ENCODE assay signal across 8 cellular contexts in the genomic region with DNA sequence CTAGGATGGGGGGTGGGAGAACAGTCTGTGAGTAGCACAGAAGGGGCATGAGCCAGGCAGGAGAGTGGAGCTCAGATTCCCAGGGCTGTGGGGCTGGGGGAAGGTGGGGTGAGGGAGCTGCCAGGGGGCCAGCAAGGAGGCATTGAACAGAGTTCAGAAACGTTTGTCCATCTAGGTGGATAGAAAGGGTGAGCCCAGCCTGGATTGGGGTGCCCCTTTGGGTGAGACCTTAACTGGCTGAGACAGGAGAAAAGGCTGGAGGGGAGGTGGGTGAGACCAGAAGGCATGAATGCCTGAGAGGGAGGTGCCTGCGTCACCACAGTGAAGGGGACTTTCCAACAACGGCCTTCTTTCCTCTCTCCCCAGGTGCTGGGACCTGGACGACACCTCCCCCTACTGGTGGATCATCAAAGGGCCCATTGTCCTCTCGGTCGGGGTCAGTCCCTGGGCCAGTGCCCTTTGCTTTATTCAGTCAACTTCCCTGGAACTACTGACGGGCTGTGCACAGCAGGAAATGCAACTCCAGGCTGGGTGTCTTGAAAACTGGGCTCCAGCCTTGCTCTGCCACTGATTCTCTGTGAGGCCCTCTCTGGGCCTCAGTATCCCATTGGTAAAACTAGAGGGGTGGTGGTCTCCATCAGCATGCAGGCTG. TPM values are rescaled to one million over a fixed set of nuclear protein-coding genes. Genes with fewer than 3 reads are reported as not detected.
DNase-seq lines count a peak whose midpoint lies in the region; ATAC-seq and TF ChIP-seq lines count a peak whose summit lies in the region.

No MANE protein-coding gene starts in this region.

- CTCF ChIA-PET in activated naive CD4-positive, alpha-beta T cell treated with anti-CD3 and anti-CD28 coated beads for 36 hours (lab: Charles Lee), result interaction anchor here (1.1 to 6.8 kb wide), 8 partner anchors 9 to 175 kb away, joined by 3 to 36 read pairs (median 4); no protein-coding TSS in a partner anchor
- CTCF ChIA-PET in IMR-90 (lab: Yijun Ruan, JAX), result no interaction called here

- no peak overlapping the region for H2BK5ac ChIP-seq in IMR-90 (ENCODE audit: low read depth, low read length, poor library complexity, severe bottlenecking)
- no peak overlapping the region for H2BK5ac ChIP-seq in trophoblast cell (ENCODE audit: low read depth, low read length, poor library complexity)

- H3K27me3 ChIP-seq in IMR-90 (ENCODE audit: control insufficient read depth, insufficient read depth, low read length) (peaks cover 62% of the 10 kb centered on the region), trophoblast cell (ENCODE audit: insufficient read depth, low read length) (no peaks in the 10 kb centered on the region)

- H3K18ac ChIP-seq in IMR-90 (ENCODE audit: low read depth, low read length) (no peak overlapping the region), trophoblast cell (ENCODE audit: low read length) (no peak overlapping the region)

- no peaks in the 10 kb centered on the region for H3K9me1 ChIP-seq in IMR-90 (ENCODE audit: insufficient read depth, low read length)

- peak; percentile 84 for DNase-seq in activated naive CD4-positive, alpha-beta T cell treated with anti-CD3 and anti-CD28 coated beads for 36 hours
- no peak for DNase-seq in activated naive CD4-positive, alpha-beta T cell treated with anti-CD3 and anti-CD28 coated beads, Interleukin-2, amount 50 U/mL, for 16 hours
- DNase-seq in H4 (ENCODE audit: low spot score) (peak; percentile 75), IMR-90 (peak; percentile 40), fibroblast of pulmonary artery (ENCODE audit: low read depth) (peak; percentile 66), trophoblast cell (peak; percentile 66 to 84), globus pallidus (ENCODE audit: low spot score) (no peak)

- TF ChIP-seq RAD21 in IMR-90 (IDR thresholded peaks at IDR 0.05; ENCODE audit: low read length), result peak; percentile 51

- TF ChIP-seq POLR2A in IMR-90 (IDR thresholded peaks at IDR 0.05; ENCODE audit: low read depth, low read length), result no peak

- H3K36me3 Mint-ChIP-seq in activated naive CD4-positive, alpha-beta T cell treated with anti-CD3 and anti-CD28 coated beads for 36 hours (ENCODE audit: low read depth), result no peaks in the 10 kb centered on the region

- H3K4me1 Mint-ChIP-seq in activated naive CD4-positive, alpha-beta T cell treated with anti-CD3 and anti-CD28 coated beads for 36 hours (ENCODE audit: low read depth), result no peaks in the 10 kb centered on the region

- H2AK5ac ChIP-seq in IMR-90 (ENCODE audit: low read depth, low read length), result no peak overlapping the region
- no peak overlapping the region for H2AK5ac ChIP-seq in trophoblast cell (ENCODE audit: low read length)

- H4K8ac ChIP-seq in IMR-90 (ENCODE audit: low read depth in 2 of 2, low read length in 2 of 2), result no peak overlapping the region
- no peak overlapping the region for H4K8ac ChIP-seq in trophoblast cell (ENCODE audit: low read depth, low read length)

- H3K4ac ChIP-seq in IMR-90 (ENCODE audit: low read depth, low read length) (no peak overlapping the region), trophoblast cell (ENCODE audit: low read depth, low read length) (no peak overlapping the region)

- dilution Hi-C loops in IMR-90 (cut with HindIII; ENCODE audit: low sequenced_read_pairs, unreplicated experiment), result no loop called here

- H2BK12ac ChIP-seq in trophoblast cell (ENCODE audit: low read length), result no peak overlapping the region

- in situ Hi-C loops in IMR-90 (cut with MboI; ENCODE audit: low sequenced_read_pairs), result loop anchor here (5.0 kb wide), 1 partner anchor 172 kb away; no protein-coding TSS in a partner anchor

- H2BK15ac ChIP-seq in IMR-90 (ENCODE audit: low read depth, low read length), result no peak overlapping the region

- TF ChIP-seq CTCF in IMR-90 (conservative IDR thresholded peaks at IDR 0.05; ENCODE audit: low read depth, low read length) (peak; percentile 45), VCaP (conservative IDR thresholded peaks at IDR 0.05) (peak; percentile 69), fibroblast of pulmonary artery (IDR thresholded peaks at IDR 0.05; ENCODE audit: low read length, missing control alignments) (peak; percentile 75)

- no peak overlapping the region for H3K27ac Mint-ChIP-seq in activated naive CD4-positive, alpha-beta T cell treated with anti-CD3 and anti-CD28 coated beads for 36 hours

- no peaks in the 10 kb centered on the region for H3K36me3 ChIP-seq in IMR-90 (ENCODE audit: control insufficient read depth, insufficient read depth, low read length)
- H3K36me3 ChIP-seq in trophoblast cell (ENCODE audit: control insufficient read depth in 1 of 2, insufficient read depth in 2 of 2, low read length in 2 of 2), result no peaks in the 10 kb centered on the region

- peak; percentile 76 for ATAC-seq in IMR-90 (ENCODE audit: low read depth)

- 23% methylated on average over 4 of the region's 7 CpGs; no CpG with 5 or more reads in 1 of the 2 experiments for WGBS in IMR-90 (ENCODE audit: extremely low coverage in 2 of 2, insufficient read length in 1 of 2), 2 experiments
- WGBS in trophoblast cell (ENCODE audit: extremely low coverage, insufficient coverage, insufficient read length), result no CpG with 5 or more reads among the region's 7 CpGs

- H3K23ac ChIP-seq in IMR-90 (ENCODE audit: low read depth, low read length) (no peak overlapping the region), trophoblast cell (ENCODE audit: low read length) (no peak overlapping the region)

- H4K5ac ChIP-seq in IMR-90 (ENCODE audit: low read depth, low read length), result no peak overlapping the region

- intact Hi-C loops in activated naive CD4-positive, alpha-beta T cell treated with anti-CD3 and anti-CD28 coated beads for 36 hours (cut with micrococcal nuclease), result loop anchor here (1.0 to 5.0 kb wide), 4 partner anchors 36 to 272 kb away; no protein-coding TSS in a partner anchor
- intact Hi-C loops in IMR-90 (cut with micrococcal nuclease), result no loop called here

- H3K27me3 Mint-ChIP-seq in activated naive CD4-positive, alpha-beta T cell treated with anti-CD3 and anti-CD28 coated beads for 36 hours (ENCODE audit: low read depth), result peaks cover 27% of the 10 kb centered on the region

- H3K56ac ChIP-seq in IMR-90 (ENCODE audit: extremely low read depth, insufficient read depth, low read length), result no peak overlapping the region

- no peak overlapping the region for H3K4me3 ChIP-seq in IMR-90 (ENCODE audit: insufficient read depth, low read depth, low read length)
- H3K4me3 ChIP-seq in fibroblast of pulmonary artery (replicated peaks; ENCODE audit: low read depth, low read length), result no peak overlapping the region
- no peak overlapping the region for H3K4me3 ChIP-seq in trophoblast cell (ENCODE audit: low read depth, low read length)

- H3K9ac ChIP-seq in IMR-90 (ENCODE audit: low read depth, low read length) (no peak overlapping the region), trophoblast cell (ENCODE audit: low read length) (no peak overlapping the region)

- no peaks in the 10 kb centered on the region for H4K20me1 ChIP-seq in IMR-90 (ENCODE audit: insufficient read depth, low read length)

- H3K4me1 ChIP-seq in IMR-90 (ENCODE audit: control insufficient read depth, insufficient read depth, low read length) (no peaks in the 10 kb centered on the region), trophoblast cell (ENCODE audit: control insufficient read depth in 1 of 2, insufficient read depth in 2 of 2, low read length in 2 of 2) (no peaks in the 10 kb centered on the region)

- no peak overlapping the region for H3K4me2 ChIP-seq in IMR-90 (ENCODE audit: low read depth, low read length)
- H3K4me2 ChIP-seq in trophoblast cell (ENCODE audit: low read length), result no peak overlapping the region

- H4K12ac ChIP-seq in trophoblast cell (ENCODE audit: low read depth, low read length), result no peak overlapping the region

- H4K91ac ChIP-seq in IMR-90 (ENCODE audit: insufficient read depth, low read depth, low read length) (no peak overlapping the region), trophoblast cell (ENCODE audit: low read depth, low read length) (no peak overlapping the region)

- no peak overlapping the region for H2BK120ac ChIP-seq in IMR-90 (ENCODE audit: low read depth, low read length)
- H2BK120ac ChIP-seq in trophoblast cell (ENCODE audit: insufficient read depth, low read length, poor library complexity), result no peak overlapping the region

- peak overlapping the region; percentile 26 for H2AFZ ChIP-seq in IMR-90 (replicated peaks; ENCODE audit: low read length, poor library complexity)
- no peak overlapping the region for H2AFZ ChIP-seq in trophoblast cell (ENCODE audit: insufficient read depth, low read length, poor library complexity)

- H3K14ac ChIP-seq in IMR-90 (replicated peaks; ENCODE audit: low read depth, low read length) (no peak overlapping the region), trophoblast cell (ENCODE audit: low read length) (no peak overlapping the region)

- H2BK20ac ChIP-seq in IMR-90 (ENCODE audit: low read depth, low read length), result no peak overlapping the region

- POLR2A ChIA-PET in IMR-90 (lab: Charles Lee; ENCODE audit: unreplicated experiment), result no interaction called here

- H3K9me3 Mint-ChIP-seq in activated naive CD4-positive, alpha-beta T cell treated with anti-CD3 and anti-CD28 coated beads for 36 hours, result no peaks in the 10 kb centered on the region

- BruUV-seq in IMR-90 (replicated peaks; lab: Mats Ljungman, UMichigan), result no TSS peak

- H3K79me2 ChIP-seq in trophoblast cell (ENCODE audit: control insufficient read depth, insufficient read depth, low read length, poor library complexity), result no peaks in the 10 kb centered on the region

- H3K79me1 ChIP-seq in IMR-90 (ENCODE audit: low read depth in 1 of 2, low read length in 2 of 2) (no peaks in the 10 kb centered on the region), trophoblast cell (ENCODE audit: low read length) (no peaks in the 10 kb centered on the region)

- no peak overlapping the region for H3K4me3 Mint-ChIP-seq in activated naive CD4-positive, alpha-beta T cell treated with anti-CD3 and anti-CD28 coated beads for 36 hours

- H2AK9ac ChIP-seq in IMR-90 (replicated peaks; ENCODE audit: low read depth, low read length, poor library complexity), result no peak overlapping the region

- no peak overlapping the region for H3K27ac ChIP-seq in IMR-90 (ENCODE audit: insufficient read depth, low read length)
- H3K27ac ChIP-seq in VCaP, result no peak overlapping the region; the same call in 1 of the 2 replicates
- H3K27ac ChIP-seq in trophoblast cell (ENCODE audit: low read depth, low read length), result no peak overlapping the region

- H3K9me3 ChIP-seq in IMR-90 (ENCODE audit: control insufficient read depth, insufficient read depth, low read length) (no peaks in the 10 kb centered on the region), trophoblast cell (ENCODE audit: insufficient read depth, low read depth, low read length) (no peaks in the 10 kb centered on the region)

TF ChIP-seq in IMR-90, 13 proteins besides CTCF, POLR2A, EP300 and RAD21 (continues in another document):
- no peak for TF ChIP-seq MAZ (IDR thresholded peaks at IDR 0.05; ENCODE audit: borderline replicate concordance, low read depth, low read length)

RNA-seq across cellular contexts. Expression of gene GHRHR, which starts 11.0 kb away (rescaled TPM):
- not detected for total RNA-seq in activated naive CD4-positive, alpha-beta T cell treated with anti-CD3 and anti-CD28 coated beads for 36 hours
- total RNA-seq in H4 (2014; rRNA removed; shearing (Covaris generic)), result not detected in 2 replicates
- total RNA-seq in IMR-90 (2012; rRNA removed), result not detected in 2 replicates
- not detected in 2 replicates for polyA plus RNA-seq in IMR-90 (2012; rRNA removed)
- polyA plus RNA-seq in IMR-90 (2012; cell fraction: cytosol; rRNA removed), result not detected in 2 replicates
- polyA plus RNA-seq in IMR-90 (2012; cell fraction: nucleus; rRNA removed; ENCODE audit: low replicate concordance), result not detected in 2 replicates
- 0.31 and 0.79 TPM in 2 replicates for polyA plus RNA-seq in trophoblast cell (2013)

Comparison
In these comparisons a context has a peak if more than half of its experiments do, and no peak if none do; other contexts are left out.
1. DNase-seq: peak in activated naive CD4-positive, alpha-beta T cell treated with anti-CD3 and anti-CD28 coated beads for 36 hours (single experiment), H4 (single experiment), IMR-90 (single experiment), fibroblast of pulmonary artery (single experiment) and trophoblast cell (2 of 2); none in activated naive CD4-positive, alpha-beta T cell treated with anti-CD3 and anti-CD28 coated beads, Interleukin-2, amount 50 U/mL, for 16 hours (single experiment) and globus pallidus (single experiment).
2. Peak in every context shown above with its lines, with median percentiles within 50 percentile points of each other: CTCF ChIP-seq.